ENCODE assay signal across 1 cellular context in the genomic region with DNA sequence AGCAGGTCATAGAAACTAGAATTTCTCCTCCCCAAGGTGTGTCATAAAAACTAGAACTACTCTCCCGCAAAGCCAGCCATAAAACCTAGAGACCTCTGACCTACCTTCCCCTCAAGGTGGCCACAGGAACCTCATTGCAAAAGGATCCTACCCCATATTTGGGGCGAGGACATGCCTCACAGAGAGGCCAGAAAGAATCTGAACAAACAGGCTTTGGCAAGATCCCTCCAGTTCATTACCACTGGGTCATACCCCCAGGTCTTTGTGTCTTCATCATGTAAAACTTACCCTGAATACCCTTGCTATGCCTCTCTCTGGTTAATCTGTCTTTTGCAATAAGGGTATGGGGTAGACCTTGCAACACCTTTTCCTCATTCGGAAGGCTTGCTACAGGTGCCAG.
TF ChIP-seq lines count a peak whose summit lies in the region.

No MANE protein-coding gene starts in this region.

TF ChIP-seq in GM23338, 12 proteins besides CTCF, POLR2A, EP300 and RAD21 (continued from another document):
- TF ChIP-seq, protein P1, sequence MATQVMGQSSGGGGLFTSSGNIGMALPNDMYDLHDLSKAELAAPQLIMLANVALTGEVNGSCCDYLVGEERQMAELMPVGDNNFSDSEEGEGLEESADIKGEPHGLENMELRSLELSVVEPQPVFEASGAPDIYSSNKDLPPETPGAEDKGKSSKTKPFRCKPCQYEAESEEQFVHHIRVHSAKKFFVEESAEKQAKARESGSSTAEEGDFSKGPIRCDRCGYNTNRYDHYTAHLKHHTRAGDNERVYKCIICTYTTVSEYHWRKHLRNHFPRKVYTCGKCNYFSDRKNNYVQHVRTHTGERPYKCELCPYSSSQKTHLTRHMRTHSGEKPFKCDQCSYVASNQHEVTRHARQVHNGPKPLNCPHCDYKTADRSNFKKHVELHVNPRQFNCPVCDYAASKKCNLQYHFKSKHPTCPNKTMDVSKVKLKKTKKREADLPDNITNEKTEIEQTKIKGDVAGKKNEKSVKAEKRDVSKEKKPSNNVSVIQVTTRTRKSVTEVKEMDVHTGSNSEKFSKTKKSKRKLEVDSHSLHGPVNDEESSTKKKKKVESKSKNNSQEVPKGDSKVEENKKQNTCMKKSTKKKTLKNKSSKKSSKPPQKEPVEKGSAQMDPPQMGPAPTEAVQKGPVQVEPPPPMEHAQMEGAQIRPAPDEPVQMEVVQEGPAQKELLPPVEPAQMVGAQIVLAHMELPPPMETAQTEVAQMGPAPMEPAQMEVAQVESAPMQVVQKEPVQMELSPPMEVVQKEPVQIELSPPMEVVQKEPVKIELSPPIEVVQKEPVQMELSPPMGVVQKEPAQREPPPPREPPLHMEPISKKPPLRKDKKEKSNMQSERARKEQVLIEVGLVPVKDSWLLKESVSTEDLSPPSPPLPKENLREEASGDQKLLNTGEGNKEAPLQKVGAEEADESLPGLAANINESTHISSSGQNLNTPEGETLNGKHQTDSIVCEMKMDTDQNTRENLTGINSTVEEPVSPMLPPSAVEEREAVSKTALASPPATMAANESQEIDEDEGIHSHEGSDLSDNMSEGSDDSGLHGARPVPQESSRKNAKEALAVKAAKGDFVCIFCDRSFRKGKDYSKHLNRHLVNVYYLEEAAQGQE (IDR thresholded peaks at IDR 0.05; ENCODE audit: unreplicated experiment): no peak
